ENCODE assay signal across 8 cellular contexts in genomic region chr12:71438670-71439361, GRCh38. TPM values are rescaled to one million over a fixed set of nuclear protein-coding genes. Genes with fewer than 3 reads are reported as not detected.
DNase-seq lines count a peak whose midpoint lies in the region; ATAC-seq and TF ChIP-seq lines count a peak whose summit lies in the region.

No MANE protein-coding gene starts in this region.

- H3K9me2 ChIP-seq in PC-9 (ENCODE audit: insufficient read depth): no peaks in the 10 kb centered on the region

- CTCF ChIA-PET in PC-9 (lab: Charles Lee): no interaction called here

- DNase-seq in GM13977 (ENCODE audit: low spot score) (peak; percentile 23), PC-9 (peak in 1 of 2 experiments; percentile 5), fibroblast of lung (ENCODE audit: low read depth in 2 of 2) (peak; percentile 15 to 19), pons (ENCODE audit: low spot score) (peak; percentile 42), 8988T (no peak)
- DNase-seq in activated CD8-positive, alpha-beta memory T cell treated with anti-CD3 and anti-CD28 coated beads, Interleukin-2, amount 50 U/mL, for 4 hours: no peak

- H3K27me3 ChIP-seq in PC-9 (ENCODE audit: insufficient read depth, low read depth) (peaks cover 34% of the 10 kb centered on the region), fibroblast of lung (ENCODE audit: control insufficient read depth, insufficient read depth, low read length) (peaks cover 30% of the 10 kb centered on the region)

- in situ Hi-C loops in GM13977 (cut with MboI; ENCODE audit: low pct_unique_long_range_greater_than_20kb, low sequenced_read_pairs, unreplicated experiment): no loop called here

- no peaks in the 10 kb centered on the region for H3F3A ChIP-seq in PC-9 (ENCODE audit: insufficient read depth, low read depth)

- H3K36me3 ChIP-seq in PC-9 (ENCODE audit: low read depth) (no peaks in the 10 kb centered on the region), fibroblast of lung (ENCODE audit: control insufficient read depth, insufficient read depth, low read length) (no peaks in the 10 kb centered on the region)

- H4K20me1 ChIP-seq in PC-9 (ENCODE audit: insufficient read depth): no peaks in the 10 kb centered on the region
- no peaks in the 10 kb centered on the region for H4K20me1 ChIP-seq in fibroblast of lung (ENCODE audit: control insufficient read depth, extremely low read depth, insufficient read depth, low read length)

- no peak overlapping the region for H2AFZ ChIP-seq in PC-9
- H2AFZ ChIP-seq in fibroblast of lung (ENCODE audit: low read length): no peak overlapping the region

- H3K9ac ChIP-seq in fibroblast of lung (ENCODE audit: insufficient read depth, low read length): no peak overlapping the region

- peak overlapping the region; percentile 4; the same call in 1 of the 2 replicates for H3K4me3 ChIP-seq in PC-9
- H3K4me3 ChIP-seq in fibroblast of lung (replicated peaks in 1 of 4; ENCODE audit: control extremely low read depth in 1 of 4, insufficient read depth in 1 of 4, low read depth in 3 of 4, low read length in 4 of 4): peak overlapping the region; percentile 43 to 52 (median 48)

- H3K4me2 ChIP-seq in PC-9 (peak overlapping the region; percentile 36), fibroblast of lung (ENCODE audit: extremely low read depth, insufficient read depth, low read length) (peak overlapping the region; percentile 67)

- H3K27ac ChIP-seq in PC-9 (no peak overlapping the region), fibroblast of lung (ENCODE audit: insufficient read depth, low read length) (no peak overlapping the region)

- H3K4me1 ChIP-seq in PC-9 (replicated peaks; ENCODE audit: insufficient read depth): no peaks in the 10 kb centered on the region
- H3K4me1 ChIP-seq in fibroblast of lung (ENCODE audit: control insufficient read depth, extremely low read depth, insufficient read depth, low read length): no peaks in the 10 kb centered on the region

- TF ChIP-seq CTCF in GM13977 (IDR thresholded peaks at IDR 0.05; ENCODE audit: extremely low read depth, insufficient read depth, missing control alignments) (no peak), PC-9 (conservative IDR thresholded peaks at IDR 0.05) (no peak), fibroblast of lung (conservative IDR thresholded peaks at IDR 0.05 in 1 of 2, IDR thresholded peaks at IDR 0.05 in 1 of 2; ENCODE audit: low read depth in 1 of 2, low read length in 2 of 2) (no peak)

- POLR2A ChIA-PET in PC-9 (lab: Charles Lee; ENCODE audit: unreplicated experiment): no interaction called here

- no peaks in the 10 kb centered on the region for H3K79me2 ChIP-seq in PC-9 (ENCODE audit: low read depth)
- H3K79me2 ChIP-seq in fibroblast of lung (ENCODE audit: control insufficient read depth, insufficient read depth, low read length): no peaks in the 10 kb centered on the region

- H3K9me3 ChIP-seq in PC-9 (ENCODE audit: insufficient read depth, low read depth) (no peaks in the 10 kb centered on the region), fibroblast of lung (ENCODE audit: control insufficient read depth, insufficient read depth, low read depth, low read length) (no peaks in the 10 kb centered on the region)

- intact Hi-C loops in PC-9 (cut with micrococcal nuclease; ENCODE audit: unreplicated experiment): no loop called here

- ATAC-seq in GM19395 (IDR thresholded peaks at IDR 0.05; ENCODE audit: unreplicated experiment) (no peak), GM18498 (IDR thresholded peaks at IDR 0.05; ENCODE audit: unreplicated experiment) (no peak)

- BruUV-seq in PC-9 (replicated peaks; lab: Mats Ljungman, UMichigan): no TSS peak

RNA-seq across cellular contexts. Expression of gene LGR5, which starts 0.8 kb away (rescaled TPM):
- total RNA-seq in PC-9 (2021) (not detected in 2 replicates), fibroblast of lung (not detected in 2 replicates)
- not detected in 2 replicates for polyA plus RNA-seq in fibroblast of lung
- polyA plus RNA-seq in fibroblast of lung (2012): not detected in 2 replicates
- not detected in 2 replicates for polyA minus RNA-seq in fibroblast of lung (ENCODE audit: low replicate concordance)

Comparison
In these comparisons a context has a peak if more than half of its experiments do, and no peak if none do; other contexts are left out.
1. DNase-seq: peak in GM13977 (single experiment), fibroblast of lung (2 of 2) and pons (single experiment); none in 8988T (single experiment) and activated CD8-positive, alpha-beta memory T cell treated with anti-CD3 and anti-CD28 coated beads, Interleukin-2, amount 50 U/mL, for 4 hours (single experiment).